Comparison of ENCODE assay signal across 8 cellular contexts in the genomic region with DNA sequence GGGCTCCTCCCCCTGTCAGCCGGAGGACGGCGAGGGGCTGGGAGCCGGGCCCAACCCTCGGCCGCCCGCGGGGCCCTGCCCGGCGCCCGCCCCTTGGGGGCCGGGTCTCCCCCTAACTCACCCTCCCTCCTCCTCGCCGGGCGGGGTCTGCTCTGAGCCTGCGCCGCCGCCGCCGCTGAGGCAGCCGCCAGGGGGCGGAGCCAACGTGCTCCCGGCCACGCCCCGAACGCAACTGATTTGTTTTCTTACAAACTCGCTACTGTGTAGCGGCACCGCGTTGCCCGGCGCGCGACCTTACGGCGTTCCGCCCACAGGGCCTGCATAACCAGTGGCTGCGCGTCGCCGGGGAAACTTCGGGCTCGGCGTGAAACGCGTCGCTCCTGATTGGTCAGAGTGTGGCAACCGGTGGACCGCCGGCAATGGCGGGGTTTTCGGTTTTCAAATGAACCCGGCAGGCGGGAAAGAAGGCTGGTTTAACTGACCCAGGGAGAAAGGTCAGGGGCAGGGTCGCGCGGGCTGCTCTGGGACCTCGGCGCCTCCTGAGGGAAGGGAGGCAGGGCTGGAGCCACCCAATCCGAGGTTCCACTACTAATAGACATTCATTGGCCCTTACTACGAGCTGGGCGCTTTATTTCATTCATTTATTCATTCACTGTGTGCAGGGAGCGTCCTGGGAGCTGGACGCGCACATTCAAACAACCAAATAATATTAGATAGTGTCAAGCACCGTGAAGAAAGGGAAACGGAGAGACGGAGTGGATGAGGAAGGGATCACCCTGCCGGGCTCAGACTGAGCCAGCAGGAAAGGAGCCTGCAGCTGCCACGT. TPM values are rescaled to one million over a fixed set of nuclear protein-coding genes. Genes with fewer than 3 reads are reported as not detected.
A peak's percentile ranks its signal among the peaks of the same experiment; 100 is the strongest.
DNase-seq lines count a peak whose midpoint lies in the region; TF ChIP-seq lines count a peak whose summit lies in the region.

Gene CDKN2D, minus strand, starts transcription at position 154 of the 826 bp plus-strand sequence. CDS start 326 bp downstream, outside the sequence.

- no peak for TF ChIP-seq RAD21 in neural cell (conservative IDR thresholded peaks at IDR 0.05)

- no peak within 1 kb of the TSS for H3K23ac ChIP-seq in H9 (ENCODE audit: insufficient read length, low read depth, low read length)

- H4K20me1 ChIP-seq in H9 (ENCODE audit: control insufficient read depth, insufficient read depth, insufficient read length) (no peaks in the 10 kb centered on the region), neural cell (ENCODE audit: insufficient read depth) (no peaks in the 10 kb centered on the region)

- no peak within 1 kb of the TSS for H4K91ac ChIP-seq in H9 (ENCODE audit: insufficient read length, low read depth, low read length)

- H3K18ac ChIP-seq in H9 (ENCODE audit: insufficient read length, low read depth, low read length) = peak within 1 kb of the TSS; percentile 90

- no peaks in the 10 kb centered on the region for H3K9me3 Mint-ChIP-seq in H9

- peak; percentile 31; the same call in 1 of the 3 replicates for TF ChIP-seq CTCF in H9 (conservative IDR thresholded peaks at IDR 0.05)
- peak; percentile 27 for TF ChIP-seq CTCF in neural cell (IDR thresholded peaks at IDR 0.05; ENCODE audit: poor library complexity, severe bottlenecking)
- peak in 5 of 7 experiments; percentile 36 to 89 (median 68) for TF ChIP-seq CTCF in stomach (IDR thresholded peaks at IDR 0.05)

- H2AFZ ChIP-seq in H9 (ENCODE audit: low read length) = no peak within 1 kb of the TSS
- peak within 1 kb of the TSS; percentile 19 for H2AFZ ChIP-seq in neural cell (ENCODE audit: low read depth, low read length)

- H3K36me3 ChIP-seq in ES-I3 (ENCODE audit: insufficient read depth, low read length) (no peaks in the 10 kb centered on the region), MG63 (peaks cover 13% of the 10 kb centered on the region), neural cell (ENCODE audit: insufficient read depth, low read length) (no peaks in the 10 kb centered on the region), stomach (peaks cover 0 to under 1% (median 0%) of the 10 kb centered on the region in 4 donors)

- no peak within 1 kb of the TSS for H2BK20ac ChIP-seq in H9 (ENCODE audit: low read depth, low read length, poor library complexity, severe bottlenecking)

- peak within 1 kb of the TSS; percentile 11 for H2BK5ac ChIP-seq in H9 (ENCODE audit: insufficient read length, low read length)

- H3K27ac ChIP-seq in H9 (ENCODE audit: insufficient read length, low read depth, low read length) (peak within 1 kb of the TSS; percentile 88), neural cell (ENCODE audit: low read length) (peak within 1 kb of the TSS; percentile 88), stomach (peak within 1 kb of the TSS; percentile 85 to 94 (median 91))

- H3K4me1 Mint-ChIP-seq in H9 = peaks cover 33 to 39% of the 10 kb centered on the region in 2 experiments

- no peak within 1 kb of the TSS for H4K8ac ChIP-seq in H9 (replicated peaks; ENCODE audit: insufficient read length, low read depth, low read length)

- H3K27me3 Mint-ChIP-seq in H9 (ENCODE audit: low read depth) = peaks cover 16% of the 10 kb centered on the region

- peak within 1 kb of the TSS; percentile 85 for H4K5ac ChIP-seq in H9 (ENCODE audit: insufficient read length, low read depth, low read length)

- H3K56ac ChIP-seq in H9 (ENCODE audit: insufficient read length, low read depth, low read length) = no peak within 1 kb of the TSS

- H3K4me2 ChIP-seq in H9 (ENCODE audit: insufficient read depth, insufficient read length, low read length) = peak within 1 kb of the TSS; percentile 96
- peak within 1 kb of the TSS; percentile 91 for H3K4me2 ChIP-seq in neural cell (ENCODE audit: low read length)

- H3K27me3 ChIP-seq in H9 (ENCODE audit: insufficient read depth, low read length) (no peaks in the 10 kb centered on the region), MG63 (no peaks in the 10 kb centered on the region; the same call in 1 of the 2 replicates), neural cell (ENCODE audit: insufficient read depth, low read depth, low read length) (no peaks in the 10 kb centered on the region), stomach (no peaks in the 10 kb centered on the region)

- H2BK120ac ChIP-seq in H9 (ENCODE audit: low read depth, low read length, poor library complexity, severe bottlenecking) = peak within 1 kb of the TSS; percentile 82

- peak within 1 kb of the TSS; percentile 81 to 90 for H3K4me3 Mint-ChIP-seq in H9

- H3K4me1 ChIP-seq in ES-I3 (ENCODE audit: insufficient read depth, low read length) (peaks cover 6% of the 10 kb centered on the region; the same call in 1 of the 2 replicates), H9 (ENCODE audit: insufficient read depth, low read length) (no peaks in the 10 kb centered on the region), stomach (peaks cover 37 to 57% (median 50%) of the 10 kb centered on the region in 4 donors)

- no peaks in the 10 kb centered on the region for H3K79me1 ChIP-seq in H9 (ENCODE audit: insufficient read depth, low read depth, low read length, poor library complexity, severe bottlenecking)

- peak within 1 kb of the TSS; percentile 58 for H3K4me3 ChIP-seq in MG63
- H3K4me3 ChIP-seq in neural cell (ENCODE audit: low read length) = peak within 1 kb of the TSS; percentile 92
- peak within 1 kb of the TSS; percentile 83 to 97 (median 90) for H3K4me3 ChIP-seq in stomach

- no peak within 1 kb of the TSS; the same call in 1 of the 2 replicates for H3K4ac ChIP-seq in H9 (ENCODE audit: low read depth, low read length)

- H3K79me2 ChIP-seq in H9 (ENCODE audit: insufficient read depth, low read length) = no peaks in the 10 kb centered on the region
- H3K79me2 ChIP-seq in neural cell (replicated peaks; ENCODE audit: insufficient read depth, low read length) = peaks cover 19% of the 10 kb centered on the region

- no peak for TF ChIP-seq POLR2A in stomach (IDR thresholded peaks at IDR 0.05)

- no peaks in the 10 kb centered on the region for H3F3A ChIP-seq in neural cell (ENCODE audit: insufficient read depth, low read length, poor library complexity, severe bottlenecking)

- H3K36me3 Mint-ChIP-seq in H9 (ENCODE audit: insufficient read depth in 1 of 3, low read depth in 3 of 3) = peaks cover 4 to 19% (median 7%) of the 10 kb centered on the region in 3 experiments

- H3K14ac ChIP-seq in H9 (ENCODE audit: insufficient read depth, low read length) = peak within 1 kb of the TSS; percentile 72; the same call in 1 of the 2 replicates

- intact Hi-C loops in stomach (cut with DNase I; ENCODE audit: low total_unique reads) = no loop called here

- no peak within 1 kb of the TSS for H2AK5ac ChIP-seq in H9 (ENCODE audit: insufficient read length, low read length)

- peak; percentile 100 for DNase-seq in H9
- DNase-seq in MG63 = peak; percentile 100
- peak; percentile 97 for DNase-seq in SHP77 treated with DMSO at 0.1 percent for 48 hours (lab: John Stamatoyannopoulos, UW)
- DNase-seq in activated effector memory CD4-positive, alpha-beta T cell treated with anti-CD3 and anti-CD28 coated beads, Interleukin-2, amount 50 U/mL, for 16 hours = peak; percentile 100
- DNase-seq in fibroblast of the conjunctiva (ENCODE audit: low read depth) = peak; percentile 99
- DNase-seq in stomach = peak; percentile 100

- H3K9me2 ChIP-seq in neural cell (ENCODE audit: insufficient read depth, low read length) = no peaks in the 10 kb centered on the region

- peaks cover 10% of the 10 kb centered on the region for H3K23me2 ChIP-seq in H9 (ENCODE audit: insufficient read length, low read depth, low read length, poor library complexity, severe bottlenecking)

- H3K9ac ChIP-seq in ES-I3 (ENCODE audit: low read depth, low read length) = peak within 1 kb of the TSS; percentile 86
- peak within 1 kb of the TSS; percentile 73 for H3K9ac ChIP-seq in H9 (ENCODE audit: extremely low read depth, insufficient read length, low read length)
- peak within 1 kb of the TSS; percentile 91 for H3K9ac ChIP-seq in neural cell (ENCODE audit: low read length)

- H3T11ph ChIP-seq in H9 (ENCODE audit: low read length) = no peak within 1 kb of the TSS

- H2BK15ac ChIP-seq in H9 (ENCODE audit: low read depth, low read length) = no peak within 1 kb of the TSS

- TF ChIP-seq EP300 in neural cell (conservative IDR thresholded peaks at IDR 0.05; ENCODE audit: poor library complexity, severe bottlenecking) (peak; percentile 70), stomach (IDR thresholded peaks at IDR 0.05) (no peak)

- peak within 1 kb of the TSS; percentile 3 for H2BK12ac ChIP-seq in H9 (ENCODE audit: insufficient read length, low read depth, low read length)

- H3K27ac Mint-ChIP-seq in H9 = peak within 1 kb of the TSS; percentile 97 to 99 (median 99)

- no CpG with 5 or more reads among the region's 71 CpGs for WGBS in H9 (ENCODE audit: extremely low coverage, insufficient read length, low lambda C conversion rate)
- 0 to 1% (median 0%) methylated on average over 43 to 71 of the region's 71 CpGs for WGBS in stomach, 5 donors

- H3K9me3 ChIP-seq in ES-I3 (ENCODE audit: control insufficient read depth, insufficient read depth, low read length) = no peaks in the 10 kb centered on the region
- no peaks in the 10 kb centered on the region for H3K9me3 ChIP-seq in H9 (ENCODE audit: control insufficient read depth, low read depth, low read length)
- H3K9me3 ChIP-seq in MG63 = no peaks in the 10 kb centered on the region
- no peaks in the 10 kb centered on the region for H3K9me3 ChIP-seq in neural cell (ENCODE audit: low read length)
- no peaks in the 10 kb centered on the region for H3K9me3 ChIP-seq in stomach

TF ChIP-seq in neural cell, 6 proteins besides CTCF, POLR2A, EP300 and RAD21 (continues in another document):
- peak; percentile 11 for TF ChIP-seq SMC3 (conservative IDR thresholded peaks at IDR 0.05; ENCODE audit: poor library complexity)

RNA-seq across cellular contexts. Expression of gene CDKN2D, which starts in this region (rescaled TPM):
- 2.8 and 3.7 TPM in 2 replicates for total RNA-seq in H9 (2021)
- total RNA-seq in MG63 (2014; rRNA removed; shearing (Covaris generic); ENCODE audit: low replicate concordance) = 24.9 and 43.3 TPM in 2 replicates
- polyA plus RNA-seq in neural cell = 333 and 339 TPM in 2 replicates
- polyA minus RNA-seq in neural cell = 98.5 and 118 TPM in 2 replicates
- 1 to 10 TPM in 3 of 5 donors, not detected in 2; 4.1 to 8.8 (median 5.5) TPM for total RNA-seq in stomach
- 10 to 100 TPM in 1 of 3 donors, 1 to 10 TPM in 2; 8.1 to 11.8 (median 9.3) TPM for polyA plus RNA-seq in stomach

Comparison
In these comparisons a context has a peak if more than half of its experiments do, and no peak if none do; other contexts are left out.
1. Peak in every context shown above with its lines: DNase-seq, H3K4me3 ChIP-seq and H3K27ac ChIP-seq.
2. RNA of gene CDKN2D (polyA plus RNA-seq): 333 to 339 TPM in neural cell; 8.1 to 11.8 TPM in stomach; every median in the first group is over 10 times any median in the second.